Comparison of ENCODE assay signal across 15 cellular contexts in the genomic region with DNA sequence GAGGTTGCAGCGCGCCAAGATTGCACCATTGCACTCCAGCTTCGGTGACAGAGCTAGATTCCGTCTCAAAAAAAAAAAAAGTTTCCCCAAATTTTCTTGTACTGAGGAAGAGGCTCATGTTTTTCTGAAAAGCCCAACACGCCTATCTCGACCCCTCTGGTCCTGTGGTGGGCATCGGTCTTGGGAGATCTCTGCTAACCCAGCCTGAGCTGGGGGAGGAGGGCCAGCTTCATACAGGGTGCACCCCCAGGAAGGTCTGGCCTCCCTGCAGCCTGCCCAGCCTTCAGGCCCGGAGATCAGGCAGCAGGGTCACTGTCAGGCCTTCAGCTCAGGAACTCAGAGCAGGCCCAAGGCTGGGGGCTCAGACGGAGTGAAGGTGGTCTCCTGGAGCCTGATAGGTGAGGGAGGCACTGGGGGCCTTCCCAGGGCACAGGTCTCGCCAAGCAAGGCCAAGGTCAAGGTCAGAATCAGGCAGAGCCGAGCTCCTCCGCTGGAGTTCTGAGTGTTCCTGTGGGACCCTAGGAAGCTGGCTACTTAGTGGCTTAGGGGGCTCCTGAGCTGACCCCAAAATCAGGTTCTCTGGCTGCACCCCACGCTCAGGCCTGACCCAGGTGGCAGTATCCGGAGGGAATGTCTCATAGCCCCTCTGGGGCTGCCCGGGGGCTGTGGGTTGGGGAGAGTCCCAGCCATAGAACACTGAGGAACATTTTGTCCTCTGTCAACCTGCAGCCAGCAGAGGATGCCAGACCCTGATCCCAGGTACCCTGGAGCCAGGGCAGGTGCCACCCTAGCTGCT.
"Had no signal": no experiment of that assay in that cellular context is flagged by ENCODE, and none has a peak within 500 bp of the region (broad histone marks: within the 10 kb centered on the region; RNA-seq: fewer than 3 reads in every experiment).

No MANE protein-coding gene starts in this region.

- H3K36me3 Mint-ChIP-seq: naive thymus-derived CD8-positive, alpha-beta T cell; stimulated activated memory B cell treated with anti-CD40 and anti-IgM and Interleukin-4, amounts not matched to agents 10 μg/mL and 1 μg/mL and 100 μg/mL, for 72 hours had no signal

- H3K4me3 ChIP-seq: cardiac muscle cell, esophagus muscularis mucosa, left ventricle myocardium inferior, prostate gland, tibial nerve, vagina had no signal

- H3K4me3 Mint-ChIP-seq: activated T-helper 17 cell treated with anti-CD3 and anti-CD28 coated beads, Interleukin-2, amount 50 U/mL, for 72 hours; naive thymus-derived CD8-positive, alpha-beta T cell; stimulated activated memory B cell treated with anti-CD40 and anti-IgM and Interleukin-4, amounts not matched to agents 10 μg/mL and 1 μg/mL and 100 μg/mL, for 72 hours had no signal

- H3K4me1 Mint-ChIP-seq: activated T-helper 17 cell treated with anti-CD3 and anti-CD28 coated beads, Interleukin-2, amount 50 U/mL, for 72 hours had no signal

- H3K27me3 ChIP-seq: cardiac muscle cell, esophagus muscularis mucosa, tibial nerve, vagina had no signal

- H3K27ac Mint-ChIP-seq: activated T-helper 17 cell treated with anti-CD3 and anti-CD28 coated beads, Interleukin-2, amount 50 U/mL, for 72 hours; stimulated activated memory B cell treated with anti-CD40 and anti-IgM and Interleukin-4, amounts not matched to agents 10 μg/mL and 1 μg/mL and 100 μg/mL, for 72 hours had no signal

- H3K9me3 Mint-ChIP-seq: activated T-helper 17 cell treated with anti-CD3 and anti-CD28 coated beads, Interleukin-2, amount 50 U/mL, for 72 hours; naive thymus-derived CD8-positive, alpha-beta T cell; stimulated activated memory B cell treated with anti-CD40 and anti-IgM and Interleukin-4, amounts not matched to agents 10 μg/mL and 1 μg/mL and 100 μg/mL, for 72 hours had no signal

- H3K27ac ChIP-seq: esophagus muscularis mucosa, left ventricle myocardium inferior, prostate gland had no signal

- H3K27me3 Mint-ChIP-seq: activated T-helper 17 cell treated with anti-CD3 and anti-CD28 coated beads, Interleukin-2, amount 50 U/mL, for 72 hours; stimulated activated memory B cell treated with anti-CD40 and anti-IgM and Interleukin-4, amounts not matched to agents 10 μg/mL and 1 μg/mL and 100 μg/mL, for 72 hours had no signal

- H3K36me3 ChIP-seq: cardiac muscle cell, esophagus muscularis mucosa, left ventricle myocardium inferior, prostate gland, tibial nerve, vagina had no signal

- ATAC-seq: activated T-helper 17 cell treated with anti-CD3 and anti-CD28 coated beads, Interleukin-2, amount 50 U/mL, for 72 hours; naive thymus-derived CD8-positive, alpha-beta T cell; stimulated activated memory B cell treated with anti-CD40 and anti-IgM and Interleukin-4, amounts not matched to agents 10 μg/mL and 1 μg/mL and 100 μg/mL, for 72 hours had no signal

- H3K4me1 ChIP-seq: prostate gland had no signal

- DNase-seq: activated CD4-positive, alpha-beta T cell treated with anti-CD3 and anti-CD28 coated beads, Interleukin-2, amount 50 U/mL, for 4 hours; activated naive CD4-positive, alpha-beta T cell treated with Interleukin-2 at 50 U/mL for 16 hours; activated T-cell treated with anti-CD3 and anti-CD28 coated beads for 4 hours; left ventricle myocardium inferior; nucleus accumbens; stimulated activated CD4-positive, alpha-beta T cell treated with anti-CD3 and anti-CD28 coated beads, Interleukin-12 subunit alpha, Interleukin-12 subunit beta, amount 100 ng/mL, for 4 hours; stimulated activated CD4-positive, alpha-beta T cell treated with anti-CD3 and anti-CD28 coated beads, Interleukin-2, amount 100 ng/mL, for 24 hours had no signal

- H3K9me3 ChIP-seq: esophagus muscularis mucosa, left ventricle myocardium inferior, prostate gland, tibial nerve, vagina had no signal
